ENCODE assay signal across 24 cellular contexts in the genomic region with DNA sequence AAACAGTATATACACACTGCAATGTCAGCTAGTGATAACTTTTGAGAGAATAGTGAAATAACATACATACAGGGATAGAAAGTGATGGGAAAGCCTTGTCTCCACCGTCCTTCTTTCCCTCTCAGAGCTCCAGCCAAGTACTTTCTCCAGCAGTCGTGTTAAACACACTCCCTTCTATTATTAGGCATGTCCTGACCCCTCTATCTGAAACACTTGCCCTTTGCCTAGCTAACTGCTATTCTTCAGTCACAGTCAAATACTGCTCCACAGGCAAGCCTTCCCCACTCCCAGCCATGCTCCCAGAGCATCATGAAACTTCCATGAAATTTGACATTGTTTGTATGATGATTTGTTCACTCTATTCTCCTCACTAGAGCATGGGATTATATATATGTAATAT.
A peak's percentile ranks its signal among the peaks of the same experiment; 100 is the strongest.
DNase-seq lines count a peak whose midpoint lies in the region; FAIRE-seq and TF ChIP-seq lines count a peak whose summit lies in the region.
"Had no signal": no experiment of that assay in that cellular context is flagged by ENCODE, and none has a peak within 500 bp of the region (broad histone marks: within the 10 kb centered on the region; RNA-seq: fewer than 3 reads in every experiment).

No MANE protein-coding gene starts in this region.

- no peak overlapping the region for H2BK15ac ChIP-seq in H1 (ENCODE audit: low read length)

- POLR2A ChIA-PET in H1 (lab: Charles Lee; ENCODE audit: partially characterized antibody): no interaction called here

- peaks cover 48% of the 10 kb centered on the region for H3K4me1 Mint-ChIP-seq in neural crest cell
- H3K4me1 Mint-ChIP-seq in T-helper 2 cell treated with Interferon-gamma antibody and Interleukin-4, amounts not matched to agents 5 μg/mL and 100 μg/mL, for 36 hours (ENCODE audit: low read depth): no peaks in the 10 kb centered on the region
- H3K4me1 Mint-ChIP-seq: B cell had no signal

- H3K4me2 ChIP-seq in H1 (ENCODE audit: insufficient read depth in 1 of 2, low read depth in 2 of 2, low read length in 2 of 2): no peak overlapping the region

- no peak overlapping the region for H4K8ac ChIP-seq in H1 (ENCODE audit: extremely low read depth, insufficient read depth, low read length)

- no peaks in the 10 kb centered on the region for H3K79me1 ChIP-seq in H1 (ENCODE audit: low read depth, low read length)

- H3K27ac Mint-ChIP-seq in neural crest cell (ENCODE audit: unreplicated experiment): no peak overlapping the region
- H3K27ac Mint-ChIP-seq in T-helper 2 cell treated with Interferon-gamma antibody and Interleukin-4, amounts not matched to agents 5 μg/mL and 100 μg/mL, for 36 hours: no peak overlapping the region
- H3K27ac Mint-ChIP-seq: B cell; CD8-positive, alpha-beta T cell had no signal

- no peak for FAIRE-seq in H1 (lab: Jason Lieb, UNC)
- FAIRE-seq: GM12892, H54, RCC 7860 had no signal

- H2BK12ac ChIP-seq in H1 (ENCODE audit: low read depth, low read length): 0 out of 2 replicates have a peak overlapping the region, but pooled peaks have one; percentile 62

- peak in 1 of 2 donors; percentile 68 for DNase-seq in cardiac muscle cell (ENCODE audit: low read depth in 1 of 2, low spot score in 1 of 2)
- no peak for DNase-seq in left ventricle myocardium inferior
- DNase-seq in H1 (ENCODE audit: low read depth in 1 of 2, low spot score in 2 of 2): no peak
- no peak for DNase-seq in neural crest cell (ENCODE audit: low read depth, low spot score)
- no peak for DNase-seq in activated CD4-positive, alpha-beta T cell treated with anti-CD3 and anti-CD28 coated beads, Interleukin-2, amount 50 U/mL, for 1 hour
- DNase-seq in DMS79 (lab: John Stamatoyannopoulos, UW): no peak
- no peak for DNase-seq in T-helper 2 cell treated with Interferon-gamma antibody and Interleukin-4, amounts not matched to agents 5 μg/mL and 100 μg/mL, for 36 hours (ENCODE audit: low spot score)
- DNase-seq: CD8-positive, alpha-beta T cell; DND-41; Karpas-422; NCI-H1092 treated with DMSO at 0.1 percent for 48 hours; NCI-H1436; NCI-H187 treated with DMSO at 0.1 percent for 48 hours; NCI-H2171 treated with DMSO at 0.1 percent for 48 hours; NCI-H345; NCI-H510A treated with DMSO at 0.1 percent for 48 hours; NCI-H774; SJCRH30 had no signal

- no peak overlapping the region for H3K14ac ChIP-seq in H1 (ENCODE audit: insufficient read length)

- no peak overlapping the region for H3K4ac ChIP-seq in H1 (replicated peaks; ENCODE audit: insufficient read length, low read depth, low read length)

- H2AK5ac ChIP-seq in H1 (ENCODE audit: low read depth, low read length): no peak overlapping the region

- H3K36me3 ChIP-seq in cardiac muscle cell (no peaks in the 10 kb centered on the region), left ventricle myocardium inferior (no peaks in the 10 kb centered on the region), H1 (ENCODE audit: control insufficient read depth in 2 of 4, insufficient read depth in 4 of 4, low read length in 3 of 4) (no peaks in the 10 kb centered on the region)
- H3K36me3 ChIP-seq: SJCRH30 had no signal

- H2BK5ac ChIP-seq in H1 (ENCODE audit: low read depth, low read length): no peak overlapping the region; the same call in 1 of the 2 replicates

- H3K36me3 Mint-ChIP-seq in neural crest cell (ENCODE audit: low read depth): no peaks in the 10 kb centered on the region
- no peaks in the 10 kb centered on the region for H3K36me3 Mint-ChIP-seq in T-helper 2 cell treated with Interferon-gamma antibody and Interleukin-4, amounts not matched to agents 5 μg/mL and 100 μg/mL, for 36 hours (ENCODE audit: low read depth)
- H3K36me3 Mint-ChIP-seq: CD8-positive, alpha-beta T cell had no signal

- H3K27me3 Mint-ChIP-seq in neural crest cell (ENCODE audit: low read depth): no peaks in the 10 kb centered on the region
- no peaks in the 10 kb centered on the region for H3K27me3 Mint-ChIP-seq in T-helper 2 cell treated with Interferon-gamma antibody and Interleukin-4, amounts not matched to agents 5 μg/mL and 100 μg/mL, for 36 hours (ENCODE audit: low read depth)
- H3K27me3 Mint-ChIP-seq: B cell had no signal

- CTCF ChIA-PET in H1 (lab: Charles Lee; ENCODE audit: partially characterized antibody): interaction anchor here (1.2 kb wide), 1 partner anchor 15 kb away, joined by 4 read pairs; no protein-coding TSS in a partner anchor

- no peak overlapping the region for H4K5ac ChIP-seq in H1 (ENCODE audit: insufficient read length, low read depth, low read length)

- TF ChIP-seq CTCF in cardiac muscle cell (IDR thresholded peaks at IDR 0.05; ENCODE audit: low read depth, low read length): no peak
- no peak for TF ChIP-seq CTCF in left ventricle myocardium inferior (IDR thresholded peaks at IDR 0.05; ENCODE audit: borderline replicate concordance)
- no peak for TF ChIP-seq CTCF in H1 (IDR thresholded peaks at IDR 0.05; ENCODE audit: control extremely low read depth in 1 of 3, insufficient read depth in 1 of 3, low read depth in 1 of 3, low read length in 3 of 3)
- no peak for TF ChIP-seq CTCF in neural crest cell (conservative IDR thresholded peaks at IDR 0.05)

- no peak for TF ChIP-seq RAD21 in H1 (IDR thresholded peaks at IDR 0.05 in 1 of 2, conservative IDR thresholded peaks at IDR 0.05 in 1 of 2; ENCODE audit: low read depth in 2 of 2, low read length in 2 of 2)

- WGBS in H1 (ENCODE audit: extremely low coverage in 1 of 2, insufficient coverage in 1 of 2, insufficient read length in 1 of 2, insufficient replicate concordance in 2 of 2, low coverage in 1 of 2, low lambda C conversion rate in 2 of 2, missing lambda C conversion rate in 1 of 2), 2 experiments: 79% methylated on average over 2 of the region's 2 CpGs; no CpG with 5 or more reads in 1 of the 2 experiments

- peaks cover 8% of the 10 kb centered on the region for H3K9me3 Mint-ChIP-seq in neural crest cell
- H3K9me3 Mint-ChIP-seq in T-helper 2 cell treated with Interferon-gamma antibody and Interleukin-4, amounts not matched to agents 5 μg/mL and 100 μg/mL, for 36 hours: peaks cover 37% of the 10 kb centered on the region

- H3K56ac ChIP-seq in H1 (replicated peaks; ENCODE audit: insufficient read length, low read depth, low read length): no peak overlapping the region

- peak overlapping the region; percentile 21 for H3K4me3 Mint-ChIP-seq in neural crest cell
- no peak overlapping the region for H3K4me3 Mint-ChIP-seq in T-helper 2 cell treated with Interferon-gamma antibody and Interleukin-4, amounts not matched to agents 5 μg/mL and 100 μg/mL, for 36 hours
- H3K4me3 Mint-ChIP-seq: B cell; CD8-positive, alpha-beta T cell had no signal

- no peak overlapping the region for H2BK120ac ChIP-seq in H1 (replicated peaks; ENCODE audit: low read depth, low read length)

- TF ChIP-seq EP300 in H1 (IDR thresholded peaks at IDR 0.05; ENCODE audit: borderline replicate concordance in 1 of 2, low read depth in 2 of 2, low read length in 2 of 2): no peak

- H4K20me1 ChIP-seq in H1 (replicated peaks in 1 of 2; ENCODE audit: control insufficient read depth in 1 of 2, insufficient read depth in 2 of 2, low read length in 2 of 2): no peaks in the 10 kb centered on the region

- H2AFZ ChIP-seq in H1 (ENCODE audit: low read length): no peak overlapping the region

- H3K23ac ChIP-seq in H1 (ENCODE audit: insufficient read length): no peak overlapping the region

- no peak for TF ChIP-seq POLR2A in H1 (IDR thresholded peaks at IDR 0.05; ENCODE audit: control extremely low read depth in 1 of 2, low read depth in 2 of 2, low read length in 2 of 2)

- H3K27ac ChIP-seq in cardiac muscle cell (peak overlapping the region; percentile 58), left ventricle myocardium inferior (replicated peaks) (no peak overlapping the region), H1 (ENCODE audit: low read depth, low read length) (no peak overlapping the region)
- H3K27ac ChIP-seq: C4-2B, HL-60, SJCRH30 had no signal

- no peaks in the 10 kb centered on the region for H3K79me2 ChIP-seq in H1 (ENCODE audit: control insufficient read depth in 1 of 2, insufficient read depth in 2 of 2, low read length in 2 of 2)

- H3K23me2 ChIP-seq in H1 (ENCODE audit: low read depth, low read length): no peaks in the 10 kb centered on the region

- no peak overlapping the region for H3K18ac ChIP-seq in H1 (ENCODE audit: extremely low read depth, low read length)

- no peak overlapping the region for H3K9ac ChIP-seq in H1 (replicated peaks in 1 of 4; ENCODE audit: extremely low read depth in 1 of 4, low read depth in 3 of 4, low read length in 3 of 4)

- H4K91ac ChIP-seq in H1 (replicated peaks; ENCODE audit: insufficient read length, low read length): no peak overlapping the region

- no peak overlapping the region; the same call in 1 of the 2 replicates for H2BK20ac ChIP-seq in H1 (ENCODE audit: low read length)

- H3K4me1 ChIP-seq in cardiac muscle cell (ENCODE audit: low read depth) (peaks cover 28% of the 10 kb centered on the region), left ventricle myocardium inferior (peaks cover 9% of the 10 kb centered on the region), H1 (replicated peaks in 1 of 4; ENCODE audit: control insufficient read depth in 3 of 4, insufficient read depth in 4 of 4, low read length in 3 of 4) (peaks cover 0 to 6% (median 4%) of the 10 kb centered on the region in 4 experiments; a peak in 3 of 7 replicates)

- H3K4me3 ChIP-seq in cardiac muscle cell (no peak overlapping the region), left ventricle myocardium inferior (no peak overlapping the region), H1 (ENCODE audit: extremely low read depth in 1 of 4, insufficient read depth in 2 of 4, low read depth in 3 of 4, low read length in 4 of 4) (no peak overlapping the region)
- H3K4me3 ChIP-seq: SJCRH30 had no signal

- H3K27me3 ChIP-seq in cardiac muscle cell (no peaks in the 10 kb centered on the region), left ventricle myocardium inferior (ENCODE audit: low read depth) (no peaks in the 10 kb centered on the region), H1 (replicated peaks in 1 of 4; ENCODE audit: control insufficient read depth in 3 of 4, extremely low read depth in 1 of 4, insufficient read depth in 3 of 4, low read length in 3 of 4) (no peaks in the 10 kb centered on the region)
- H3K27me3 ChIP-seq: SJCRH30 had no signal

- H3K9me3 ChIP-seq in cardiac muscle cell (ENCODE audit: low read depth): no peaks in the 10 kb centered on the region
- H3K9me3 ChIP-seq in left ventricle myocardium inferior (replicated peaks): peaks cover 2% of the 10 kb centered on the region
- H3K9me3 ChIP-seq in H1 (ENCODE audit: insufficient read depth in 2 of 2, low read depth in 1 of 2, low read length in 1 of 2): no peaks in the 10 kb centered on the region
- H3K9me3 ChIP-seq: SJCRH30 had no signal

- intact Hi-C loops in left ventricle myocardium inferior (cut with micrococcal nuclease): no loop called here

TF ChIP-seq in H1, 55 proteins besides CTCF, POLR2A, EP300 and RAD21:
- TF ChIP-seq SP2 (IDR thresholded peaks at IDR 0.05; ENCODE audit: low read length): no peak
